In genomic region chr3:47034868-47035489, GRCh38 we compare ENCODE assay signal across 15 cellular contexts. TPM values are rescaled to one million over a fixed set of nuclear protein-coding genes. Genes with fewer than 3 reads are reported as not detected.
DNase-seq lines count a peak whose midpoint lies in the region; ATAC-seq and TF ChIP-seq lines count a peak whose summit lies in the region.
"Had no signal": no experiment of that assay in that cellular context is flagged by ENCODE, and none has a peak within 500 bp of the region (broad histone marks: within the 10 kb centered on the region; RNA-seq: fewer than 3 reads in every experiment).

No MANE protein-coding gene starts in this region.

- no peak overlapping the region for H3K27ac ChIP-seq in CD4-positive, alpha-beta memory T cell (ENCODE audit: low read depth, low read length)
- H3K27ac ChIP-seq in colonic mucosa (peak overlapping the region; percentile 18), psoas muscle (peak overlapping the region; percentile 12)
- H3K27ac ChIP-seq: BLaER1 had no signal

- CTCF ChIA-PET in CD4-positive, alpha-beta memory T cell (lab: Charles Lee; ENCODE audit: partially characterized antibody): interaction anchor here (0.5 to 1.1 kb wide), 2 partner anchors 10 to 289 kb away, joined by 3 read pairs; no protein-coding TSS in a partner anchor

- H3K4me3 ChIP-seq in CD4-positive, alpha-beta memory T cell (ENCODE audit: low read length in 2 of 2): no peak overlapping the region
- H3K4me3 ChIP-seq in LNCaP clone FGC (ENCODE audit: low read depth, low read length): no peak overlapping the region
- H3K4me3 ChIP-seq in colonic mucosa: no peak overlapping the region
- no peak overlapping the region for H3K4me3 ChIP-seq in psoas muscle
- H3K4me3 ChIP-seq: BLaER1, SK-N-MC had no signal

- H3K9ac ChIP-seq in colonic mucosa (ENCODE audit: low read depth in 2 of 2, low read length in 2 of 2): peak overlapping the region in 1 of 2 donors; percentile 42
- H3K9ac ChIP-seq: BLaER1 had no signal

- H3K9me3 Mint-ChIP-seq in CD4-positive, alpha-beta memory T cell: peaks cover 0 to 4% (median 0%) of the 10 kb centered on the region in 8 donors

- 57 to 79% (median 73%) methylated on average over 2 of the region's 2 CpGs for WGBS in psoas muscle, 3 donors

- no peak for TF ChIP-seq CTCF in LNCaP clone FGC (IDR thresholded peaks at IDR 0.05; ENCODE audit: control insufficient read depth, extremely low read depth, insufficient read depth)
- no peak for TF ChIP-seq CTCF in colonic mucosa (IDR thresholded peaks at IDR 0.05)
- no peak for TF ChIP-seq CTCF in psoas muscle (IDR thresholded peaks at IDR 0.05)

- peaks cover 21% of the 10 kb centered on the region for H3K4me1 ChIP-seq in CD4-positive, alpha-beta memory T cell (ENCODE audit: insufficient read depth, low read length)
- no peaks in the 10 kb centered on the region for H3K4me1 ChIP-seq in colonic mucosa
- peaks cover 6% of the 10 kb centered on the region for H3K4me1 ChIP-seq in psoas muscle

- no peaks in the 10 kb centered on the region for H3K27me3 ChIP-seq in CD4-positive, alpha-beta memory T cell (ENCODE audit: insufficient read depth, low read length)
- no peaks in the 10 kb centered on the region for H3K27me3 ChIP-seq in colonic mucosa
- H3K27me3 ChIP-seq in psoas muscle (ENCODE audit: insufficient read depth in 3 of 3, low read length in 2 of 3): no peaks in the 10 kb centered on the region
- H3K27me3 ChIP-seq: BLaER1 had no signal

- H3K36me3 Mint-ChIP-seq in CD4-positive, alpha-beta memory T cell: peaks cover 34 to 62% of the 10 kb centered on the region in 2 donors

- intact Hi-C loops in CD4-positive, alpha-beta memory T cell (cut with micrococcal nuclease): loop anchor here (5.0 kb wide), 3 partner anchors 58 to 247 kb away; partner anchors contain the start of genes CCDC12, KIF9, KLHL18 and NBEAL2
- intact Hi-C loops in colonic mucosa (cut with DNase I) (loop anchor here (10.0 kb wide), 1 partner anchor 110 kb away; no protein-coding TSS in a partner anchor), psoas muscle (cut with DNase I) (no loop called here), sciatic nerve (cut with DNase I) (no loop called here)

- H3K9me3 ChIP-seq in CD4-positive, alpha-beta memory T cell (ENCODE audit: control insufficient read depth in 1 of 2, low read length in 2 of 2): no peaks in the 10 kb centered on the region
- H3K9me3 ChIP-seq in colonic mucosa: no peaks in the 10 kb centered on the region
- H3K9me3 ChIP-seq in psoas muscle: no peaks in the 10 kb centered on the region
- H3K9me3 ChIP-seq: BLaER1 had no signal

- POLR2A ChIA-PET in CD4-positive, alpha-beta memory T cell (lab: Charles Lee; ENCODE audit: partially characterized antibody): interaction anchor here (0.9 kb wide), 1 partner anchor 24 kb away, joined by 4 read pairs; no protein-coding TSS in a partner anchor

- no peak for ATAC-seq in psoas muscle
- no peak for ATAC-seq in sciatic nerve
- no peak for ATAC-seq in GM19463 (IDR thresholded peaks at IDR 0.05; ENCODE audit: unreplicated experiment)

- H3K4me3 Mint-ChIP-seq in CD4-positive, alpha-beta memory T cell: no peak overlapping the region

- H3K27ac Mint-ChIP-seq in CD4-positive, alpha-beta memory T cell: peak overlapping the region; percentile 36 to 79 (median 62)

- no peak for DNase-seq in CD4-positive, alpha-beta memory T cell
- DNase-seq in LNCaP clone FGC (ENCODE audit: low read depth) (peak; percentile 40), colonic mucosa (no peak), psoas muscle (no peak), sciatic nerve (ENCODE audit: low spot score) (no peak)
- no peak for DNase-seq in activated CD4-positive, CD25-positive, alpha-beta regulatory T cell treated with anti-CD3 and anti-CD28 coated beads, Interleukin-2, amount 50 U/mL, for 72 hours
- DNase-seq: activated naive CD4-positive, alpha-beta T cell treated with Interleukin-2 at 50 U/mL for 16 hours; DMS79 treated with DMSO at 0.1 percent for 48 hours; effector memory CD4-positive, alpha-beta T cell; GOT3; NCI-H446 treated with DMSO at 0.1 percent for 48 hours; stimulated activated CD4-positive, alpha-beta T cell treated with anti-CD3 and anti-CD28 coated beads, Interleukin-12 subunit alpha, Interleukin-12 subunit beta, amount 100 ng/mL, for 4 hours had no signal

- peaks cover 28 to 43% (median 34%) of the 10 kb centered on the region in 4 donors for H3K4me1 Mint-ChIP-seq in CD4-positive, alpha-beta memory T cell

- H3K36me3 ChIP-seq in CD4-positive, alpha-beta memory T cell (ENCODE audit: insufficient read depth, low read length): peaks cover 31% of the 10 kb centered on the region
- no peaks in the 10 kb centered on the region for H3K36me3 ChIP-seq in colonic mucosa
- H3K36me3 ChIP-seq in psoas muscle (ENCODE audit: insufficient read depth in 1 of 2, low read depth in 1 of 2): peaks cover 9 to 67% of the 10 kb centered on the region in 2 donors

- H3K27me3 Mint-ChIP-seq in CD4-positive, alpha-beta memory T cell: no peaks in the 10 kb centered on the region

RNA-seq across cellular contexts. Expression of gene NBEAL2, which starts 55.5 kb away (rescaled TPM):
- total RNA-seq in CD4-positive, alpha-beta memory T cell: 100 to 1,000 TPM; 144 to 147 TPM
- polyA plus RNA-seq in CD4-positive, alpha-beta memory T cell: 10 to 100 TPM in 1 of 2 donors, 1 to 10 TPM in 1; 4.5 to 16.0 TPM
- 100 to 1,000 TPM in 1 of 2 donors, 10 to 100 TPM in 1; 40.9 to 106 TPM for total RNA-seq in colonic mucosa
- total RNA-seq in psoas muscle: 10 to 100 TPM in 1 of 4 donors, 1 to 10 TPM in 3; 7.3 to 11.2 (median 7.7) TPM
- 10 to 100 TPM in 1 of 3 donors, 1 to 10 TPM in 2; 5.4 to 13.0 (median 6.4) TPM for polyA plus RNA-seq in psoas muscle
- total RNA-seq in sciatic nerve: 44.0 TPM

RNA-seq across cellular contexts. Expression of gene CCDC12, which starts 58.4 kb away (rescaled TPM):
- total RNA-seq in CD4-positive, alpha-beta memory T cell: 10 to 100 TPM; 59.3 to 59.4 TPM
- 100 to 1,000 TPM in 1 of 2 donors, 10 to 100 TPM in 1; 86.5 to 102 TPM for polyA plus RNA-seq in CD4-positive, alpha-beta memory T cell
- total RNA-seq in colonic mucosa (10 to 100 TPM; 34.1 to 55.7 TPM), psoas muscle (10 to 100 TPM; 25.1 to 36.4 (median 34.9) TPM), sciatic nerve (40.9 TPM)
- 10 to 100 TPM; 47.0 to 69.8 (median 55.5) TPM for polyA plus RNA-seq in psoas muscle

Comparison
In these comparisons a context has a peak if more than half of its experiments do, and no peak if none do; other contexts are left out.
1. intact Hi-C loops: an anchor here in CD4-positive, alpha-beta memory T cell (5.0 kb wide) and colonic mucosa (10.0 kb wide); none called in psoas muscle and sciatic nerve.